20 cellular contexts compared by ENCODE assay signal in genomic region chr5:67413749-67414148, GRCh38.
"Had no signal": no experiment of that assay in that cellular context is flagged by ENCODE, and none has a peak within 500 bp of the region (broad histone marks: within the 10 kb centered on the region; RNA-seq: fewer than 3 reads in every experiment).

No MANE protein-coding gene starts in this region.

- H3K27ac ChIP-seq: SJSA1 had no signal

- DNase-seq: KBM-7, MV-4-11, NCI-H1092, NCI-H1105 treated with DMSO at 0.1 percent for 48 hours, NCI-H1417 treated with DMSO at 0.1 percent for 48 hours, NCI-H146, NCI-H1694 treated with DMSO at 0.1 percent for 48 hours, NCI-H1930, NCI-H2081, NCI-H2107, NCI-H2227 treated with DMSO at 0.1 percent for 48 hours, NCI-H524, NCI-H526 treated with DMSO at 0.1 percent for 48 hours, NCI-H748 treated with DMSO at 0.1 percent for 48 hours, Right ventricle myocardium superior, RPMI8226, SIG-M5, SK-N-SH had no signal

- FAIRE-seq: RCC 7860 had no signal

- H3K9ac ChIP-seq: SK-N-SH had no signal

- H3K4me3 ChIP-seq: SJSA1 had no signal

- H3K9me3 ChIP-seq: SJSA1, SK-N-SH had no signal

- H3K4me2 ChIP-seq: SK-N-SH had no signal

- H3K27me3 ChIP-seq: SJSA1 had no signal

- H3K36me3 ChIP-seq: SJSA1 had no signal

- H3K4me1 ChIP-seq: SJSA1 had no signal
